Comparison of ENCODE assay signal across 1 cellular context in genomic region chr4:121707344-121707743, GRCh38.
TF ChIP-seq lines count a peak whose summit lies in the region.

No MANE protein-coding gene starts in this region.

TF ChIP-seq in IMR-90, 13 proteins besides CTCF, POLR2A, EP300 and RAD21:
- TF ChIP-seq ELK1 (IDR thresholded peaks at IDR 0.05; ENCODE audit: borderline replicate concordance, low read depth, low read length) (no peak), SMC3 (IDR thresholded peaks at IDR 0.05; ENCODE audit: low read depth, low read length) (no peak), MXI1 (IDR thresholded peaks at IDR 0.05; ENCODE audit: borderline replicate concordance, low read depth, low read length) (no peak), MAFK (IDR thresholded peaks at IDR 0.05; ENCODE audit: low read depth, low read length) (no peak), MAZ (IDR thresholded peaks at IDR 0.05; ENCODE audit: borderline replicate concordance, low read depth, low read length) (no peak), FOS (IDR thresholded peaks at IDR 0.05; ENCODE audit: low read depth, low read length) (no peak), CEBPB (IDR thresholded peaks at IDR 0.05; ENCODE audit: low read depth, low read length) (no peak), RCOR1 (IDR thresholded peaks at IDR 0.05; ENCODE audit: insufficient replicate concordance, low read length) (no peak), BHLHE40 (IDR thresholded peaks at IDR 0.05; ENCODE audit: low read depth, low read length) (no peak), USF2 (IDR thresholded peaks at IDR 0.05; ENCODE audit: low read depth, low read length) (no peak), CHD1 (IDR thresholded peaks at IDR 0.05; ENCODE audit: low read depth, low read length) (no peak), RFX5 (IDR thresholded peaks at IDR 0.05; ENCODE audit: low read depth, low read length) (no peak), NFE2L2 (IDR thresholded peaks at IDR 0.05; ENCODE audit: low read depth, low read length) (no peak)
